20 cellular contexts compared by ENCODE assay signal in the genomic region with DNA sequence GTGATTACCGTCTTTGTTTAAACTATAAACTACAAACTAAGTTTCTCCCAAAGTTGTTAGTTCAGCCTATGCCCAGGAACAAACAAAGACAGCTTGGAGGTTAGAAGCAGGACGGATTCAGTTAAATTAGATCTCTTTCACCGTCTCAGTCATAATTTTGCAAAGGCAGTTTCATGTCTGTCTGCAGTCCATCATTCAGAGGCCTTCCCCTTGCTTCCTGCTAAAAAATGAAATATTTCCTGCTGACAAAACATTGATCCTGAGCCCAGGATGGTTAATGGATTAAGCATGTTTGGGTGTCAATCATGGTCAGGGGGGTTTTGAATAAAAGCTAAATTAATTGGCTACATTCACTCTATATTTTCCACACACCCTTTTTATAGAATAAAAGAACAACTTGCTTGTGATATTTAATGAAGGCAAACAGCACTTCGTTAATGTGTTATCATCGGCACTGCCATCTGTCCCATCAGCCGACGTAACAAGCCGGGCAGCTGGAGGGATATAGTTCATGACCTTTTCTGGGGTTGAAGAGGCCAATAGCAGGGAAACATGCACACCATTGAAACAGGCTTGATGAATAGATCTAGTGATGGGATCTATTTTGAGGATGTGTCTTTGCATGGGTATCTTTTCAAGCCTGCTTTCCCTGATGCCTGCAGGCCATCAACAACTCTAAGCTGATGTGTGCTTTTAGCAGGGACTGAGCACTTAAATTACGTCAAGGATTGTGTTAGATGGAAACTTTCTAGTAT.
"Had no signal": no experiment of that assay in that cellular context is flagged by ENCODE, and none has a peak within 500 bp of the region (broad histone marks: within the 10 kb centered on the region; RNA-seq: fewer than 3 reads in every experiment).

No MANE protein-coding gene starts in this region.

- DNase-seq: activated CD4-positive, alpha-beta T cell treated with anti-CD3 and anti-CD28 coated beads for 36 hours; activated CD4-positive, CD25-positive, alpha-beta regulatory T cell; activated CD8-positive, alpha-beta memory T cell treated with anti-CD3 and anti-CD28 coated beads, Interleukin-2, amount 50 U/mL, for 4 hours; activated CD8-positive, alpha-beta T cell treated with anti-CD3 and anti-CD28 coated beads for 36 hours; activated gamma-delta T cell treated with Interleukin-2 at 50 U/mL for 16 hours; activated naive CD4-positive, alpha-beta T cell treated with anti-CD3 and anti-CD28 coated beads, Interleukin-2, amount 10 ng/mL, durations not matched to agents 7 days and 5 days; activated naive CD8-positive, alpha-beta T cell treated with anti-CD3 and anti-CD28 coated beads for 36 hours; activated T-cell treated with anti-CD3 and anti-CD28 coated beads, Interleukin-2, amount 50 U/mL, for 72 hours; aorta; caudate nucleus; colonic mucosa; MG63; NCI-H1105; NCI-H1436; NCI-H187 treated with DMSO at 0.1 percent for 48 hours; NCI-H2107; NCI-H510A treated with DMSO at 0.1 percent for 48 hours; PC-3; SK-N-SH; T-helper 1 cell had no signal

- ATAC-seq: activated CD4-positive, alpha-beta T cell treated with anti-CD3 and anti-CD28 coated beads for 36 hours; activated CD8-positive, alpha-beta T cell treated with anti-CD3 and anti-CD28 coated beads for 36 hours; activated T-cell treated with anti-CD3 and anti-CD28 coated beads, Interleukin-2, amount 50 U/mL, for 72 hours; PC-3 had no signal
